In the genomic region with DNA sequence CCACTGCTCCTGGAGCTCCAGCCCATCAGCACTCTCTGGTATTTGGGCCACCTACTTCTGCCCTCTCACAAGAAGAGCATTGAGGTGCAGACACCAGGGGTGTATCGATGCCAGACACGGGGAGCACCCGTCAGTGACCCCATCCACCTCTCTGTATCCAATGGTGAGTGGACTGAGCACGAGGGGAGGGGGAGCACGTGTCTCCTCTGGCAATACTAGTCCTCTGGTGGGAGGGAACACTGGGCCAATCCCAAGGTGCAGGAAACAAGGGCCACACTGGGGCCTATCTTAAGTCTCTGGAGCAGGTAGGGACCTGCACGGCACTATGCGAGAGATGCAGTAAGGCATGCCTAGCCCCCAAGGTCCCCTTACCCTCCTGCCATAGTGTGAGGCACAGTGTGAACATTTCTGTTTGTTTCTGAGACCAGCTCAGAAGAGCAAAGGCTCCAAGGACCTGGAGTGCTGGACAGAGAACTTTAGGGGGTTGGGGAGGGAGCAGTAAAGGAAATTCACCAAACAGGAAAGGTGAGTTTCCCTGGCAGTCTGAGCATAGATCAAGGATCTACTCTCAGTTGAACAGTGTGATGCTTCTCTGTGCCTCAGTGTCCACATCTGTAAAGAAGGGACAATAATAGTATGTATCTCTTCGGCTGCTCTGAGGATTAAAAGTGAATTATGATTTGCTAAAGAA, we compare ENCODE assay signal across 2 cellular contexts.
TF ChIP-seq lines count a peak whose summit lies in the region.

No MANE protein-coding gene starts in this region.

TF ChIP-seq in SK-N-SH, 30 proteins besides CTCF, POLR2A, EP300 and RAD21 (continued from another document):
- TF ChIP-seq, protein P1, sequence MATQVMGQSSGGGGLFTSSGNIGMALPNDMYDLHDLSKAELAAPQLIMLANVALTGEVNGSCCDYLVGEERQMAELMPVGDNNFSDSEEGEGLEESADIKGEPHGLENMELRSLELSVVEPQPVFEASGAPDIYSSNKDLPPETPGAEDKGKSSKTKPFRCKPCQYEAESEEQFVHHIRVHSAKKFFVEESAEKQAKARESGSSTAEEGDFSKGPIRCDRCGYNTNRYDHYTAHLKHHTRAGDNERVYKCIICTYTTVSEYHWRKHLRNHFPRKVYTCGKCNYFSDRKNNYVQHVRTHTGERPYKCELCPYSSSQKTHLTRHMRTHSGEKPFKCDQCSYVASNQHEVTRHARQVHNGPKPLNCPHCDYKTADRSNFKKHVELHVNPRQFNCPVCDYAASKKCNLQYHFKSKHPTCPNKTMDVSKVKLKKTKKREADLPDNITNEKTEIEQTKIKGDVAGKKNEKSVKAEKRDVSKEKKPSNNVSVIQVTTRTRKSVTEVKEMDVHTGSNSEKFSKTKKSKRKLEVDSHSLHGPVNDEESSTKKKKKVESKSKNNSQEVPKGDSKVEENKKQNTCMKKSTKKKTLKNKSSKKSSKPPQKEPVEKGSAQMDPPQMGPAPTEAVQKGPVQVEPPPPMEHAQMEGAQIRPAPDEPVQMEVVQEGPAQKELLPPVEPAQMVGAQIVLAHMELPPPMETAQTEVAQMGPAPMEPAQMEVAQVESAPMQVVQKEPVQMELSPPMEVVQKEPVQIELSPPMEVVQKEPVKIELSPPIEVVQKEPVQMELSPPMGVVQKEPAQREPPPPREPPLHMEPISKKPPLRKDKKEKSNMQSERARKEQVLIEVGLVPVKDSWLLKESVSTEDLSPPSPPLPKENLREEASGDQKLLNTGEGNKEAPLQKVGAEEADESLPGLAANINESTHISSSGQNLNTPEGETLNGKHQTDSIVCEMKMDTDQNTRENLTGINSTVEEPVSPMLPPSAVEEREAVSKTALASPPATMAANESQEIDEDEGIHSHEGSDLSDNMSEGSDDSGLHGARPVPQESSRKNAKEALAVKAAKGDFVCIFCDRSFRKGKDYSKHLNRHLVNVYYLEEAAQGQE (IDR thresholded peaks at IDR 0.05; ENCODE audit: low read depth, low read length) = peak; percentile 85

TF ChIP-seq in SK-N-SH treated with all-trans-retinoic acid at 6 μM for 48 hours, 23 proteins besides CTCF, POLR2A, EP300 and RAD21 (continued from another document):
- TF ChIP-seq, protein P2, sequence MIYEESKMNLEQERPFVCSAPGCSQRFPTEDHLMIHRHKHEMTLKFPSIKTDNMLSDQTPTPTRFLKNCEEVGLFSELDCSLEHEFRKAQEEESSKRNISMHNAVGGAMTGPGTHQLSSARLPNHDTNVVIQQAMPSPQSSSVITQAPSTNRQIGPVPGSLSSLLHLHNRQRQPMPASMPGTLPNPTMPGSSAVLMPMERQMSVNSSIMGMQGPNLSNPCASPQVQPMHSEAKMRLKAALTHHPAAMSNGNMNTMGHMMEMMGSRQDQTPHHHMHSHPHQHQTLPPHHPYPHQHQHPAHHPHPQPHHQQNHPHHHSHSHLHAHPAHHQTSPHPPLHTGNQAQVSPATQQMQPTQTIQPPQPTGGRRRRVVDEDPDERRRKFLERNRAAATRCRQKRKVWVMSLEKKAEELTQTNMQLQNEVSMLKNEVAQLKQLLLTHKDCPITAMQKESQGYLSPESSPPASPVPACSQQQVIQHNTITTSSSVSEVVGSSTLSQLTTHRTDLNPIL (CRISPR knock-in tag; IDR thresholded peaks at IDR 0.05; ENCODE audit: low read depth) = no peak
- no peak for TF ChIP-seq ISL1 (CRISPR knock-in tag; IDR thresholded peaks at IDR 0.05)
- no peak for TF ChIP-seq CSDC2 (CRISPR knock-in tag; IDR thresholded peaks at IDR 0.05)
- no peak for TF ChIP-seq ZC3H10 (CRISPR knock-in tag; IDR thresholded peaks at IDR 0.05)
- TF ChIP-seq, protein P3, sequence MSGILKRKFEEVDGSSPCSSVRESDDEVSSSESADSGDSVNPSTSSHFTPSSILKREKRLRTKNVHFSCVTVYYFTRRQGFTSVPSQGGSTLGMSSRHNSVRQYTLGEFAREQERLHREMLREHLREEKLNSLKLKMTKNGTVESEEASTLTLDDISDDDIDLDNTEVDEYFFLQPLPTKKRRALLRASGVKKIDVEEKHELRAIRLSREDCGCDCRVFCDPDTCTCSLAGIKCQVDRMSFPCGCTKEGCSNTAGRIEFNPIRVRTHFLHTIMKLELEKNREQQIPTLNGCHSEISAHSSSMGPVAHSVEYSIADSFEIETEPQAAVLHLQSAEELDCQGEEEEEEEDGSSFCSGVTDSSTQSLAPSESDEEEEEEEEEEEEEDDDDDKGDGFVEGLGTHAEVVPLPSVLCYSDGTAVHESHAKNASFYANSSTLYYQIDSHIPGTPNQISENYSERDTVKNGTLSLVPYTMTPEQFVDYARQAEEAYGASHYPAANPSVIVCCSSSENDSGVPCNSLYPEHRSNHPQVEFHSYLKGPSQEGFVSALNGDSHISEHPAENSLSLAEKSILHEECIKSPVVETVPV (CRISPR knock-in tag; IDR thresholded peaks at IDR 0.05) = no peak
- TF ChIP-seq, protein P4, sequence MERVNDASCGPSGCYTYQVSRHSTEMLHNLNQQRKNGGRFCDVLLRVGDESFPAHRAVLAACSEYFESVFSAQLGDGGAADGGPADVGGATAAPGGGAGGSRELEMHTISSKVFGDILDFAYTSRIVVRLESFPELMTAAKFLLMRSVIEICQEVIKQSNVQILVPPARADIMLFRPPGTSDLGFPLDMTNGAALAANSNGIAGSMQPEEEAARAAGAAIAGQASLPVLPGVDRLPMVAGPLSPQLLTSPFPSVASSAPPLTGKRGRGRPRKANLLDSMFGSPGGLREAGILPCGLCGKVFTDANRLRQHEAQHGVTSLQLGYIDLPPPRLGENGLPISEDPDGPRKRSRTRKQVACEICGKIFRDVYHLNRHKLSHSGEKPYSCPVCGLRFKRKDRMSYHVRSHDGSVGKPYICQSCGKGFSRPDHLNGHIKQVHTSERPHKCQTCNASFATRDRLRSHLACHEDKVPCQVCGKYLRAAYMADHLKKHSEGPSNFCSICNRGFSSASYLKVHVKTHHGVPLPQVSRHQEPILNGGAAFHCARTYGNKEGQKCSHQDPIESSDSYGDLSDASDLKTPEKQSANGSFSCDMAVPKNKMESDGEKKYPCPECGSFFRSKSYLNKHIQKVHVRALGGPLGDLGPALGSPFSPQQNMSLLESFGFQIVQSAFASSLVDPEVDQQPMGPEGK (CRISPR knock-in tag; IDR thresholded peaks at IDR 0.05; ENCODE audit: borderline replicate concordance) = no peak
